ENCODE assay signal across 8 cellular contexts in genomic region chr16:2720719-2721633, GRCh38. TPM values are rescaled to one million over a fixed set of nuclear protein-coding genes. Genes with fewer than 3 reads are reported as not detected.
DNase-seq lines count a peak whose midpoint lies in the region; ATAC-seq and TF ChIP-seq lines count a peak whose summit lies in the region.

No MANE protein-coding gene starts in this region.

- H3K27me3 ChIP-seq in colonic mucosa (no peaks in the 10 kb centered on the region), left lung (peaks cover 0 to 19% of the 10 kb centered on the region in 2 donors)

- peak; percentile 95 for DNase-seq in AG20443 (ENCODE audit: low spot score)
- DNase-seq in NCI-H345 (lab: John Stamatoyannopoulos, UW): peak; percentile 92
- DNase-seq in activated CD4-positive, alpha-beta T cell treated with anti-CD3 and anti-CD28 coated beads for 24 hours (ENCODE audit: low read depth in 2 of 2): peak; percentile 81 to 82
- DNase-seq in colonic mucosa: peak; percentile 80
- peak; percentile 79 to 96 for DNase-seq in left lung
- DNase-seq in stimulated activated CD4-positive, alpha-beta T cell treated with anti-CD3 and anti-CD28 coated beads, Interleukin-2, amount 100 ng/mL, for 48 hours: peak; percentile 83 to 88

- peak overlapping the region; percentile 87 for H3K27ac ChIP-seq in colonic mucosa
- peak overlapping the region; percentile 56 to 81 for H3K27ac ChIP-seq in left lung

- H3K4me3 ChIP-seq in colonic mucosa: peak overlapping the region; percentile 61
- H3K4me3 ChIP-seq in left lung: peak overlapping the region; percentile 51 to 60

- ATAC-seq in GM18909 (IDR thresholded peaks at IDR 0.05; ENCODE audit: poor library complexity, unreplicated experiment) (peak; percentile 70), HG03159 (IDR thresholded peaks at IDR 0.05; ENCODE audit: unreplicated experiment) (peak; percentile 68), left lung (peak; percentile 93)

- H3K36me3 ChIP-seq in colonic mucosa: no peaks in the 10 kb centered on the region
- H3K36me3 ChIP-seq in left lung: no peaks in the 10 kb centered on the region

- intact Hi-C loops in colonic mucosa (cut with DNase I) (no loop called here), left lung (cut with DNase I) (no loop called here)

- peak overlapping the region in 1 of 2 donors; percentile 72 for H3K9ac ChIP-seq in colonic mucosa (ENCODE audit: low read depth in 2 of 2, low read length in 2 of 2)

- H3K4me1 ChIP-seq in colonic mucosa: peaks cover 5% of the 10 kb centered on the region
- peaks cover 0 to 23% of the 10 kb centered on the region in 2 donors for H3K4me1 ChIP-seq in left lung

- no peaks in the 10 kb centered on the region for H3K9me3 ChIP-seq in colonic mucosa
- H3K9me3 ChIP-seq in left lung: no peaks in the 10 kb centered on the region

- TF ChIP-seq CTCF in colonic mucosa (IDR thresholded peaks at IDR 0.05) (peak; percentile 44), left lung (IDR thresholded peaks at IDR 0.05) (peak; percentile 65 to 82)

RNA-seq across cellular contexts. Expression of gene PRSS27, which starts 1.0 kb away (rescaled TPM):
- under 1 TPM; 0.15 to 0.56 TPM for total RNA-seq in colonic mucosa
- under 1 TPM; 0.45 to 0.70 TPM for total RNA-seq in left lung

RNA-seq across cellular contexts. Expression of gene SRRM2, which starts 31.5 kb away (rescaled TPM):
- total RNA-seq in colonic mucosa (100 to 1,000 TPM; 377 to 539 TPM), left lung (100 to 1,000 TPM; 536 to 562 TPM)

RNA-seq across cellular contexts. Expression of gene KCTD5, which starts 38.7 kb away (rescaled TPM):
- total RNA-seq in colonic mucosa: 10 to 100 TPM; 45.2 to 88.3 TPM
- total RNA-seq in left lung: 10 to 100 TPM; 21.3 to 28.3 TPM

RNA-seq across cellular contexts. Expression of gene ELOB, which starts 56.1 kb away (rescaled TPM):
- 100 to 1,000 TPM; 230 to 333 TPM for total RNA-seq in colonic mucosa
- 100 to 1,000 TPM; 200 to 205 TPM for total RNA-seq in left lung

Comparison
In these comparisons a context has a peak if more than half of its experiments do, and no peak if none do; other contexts are left out.
1. Peak in every context shown above with its lines: DNase-seq, ATAC-seq, H3K4me3 ChIP-seq and H3K27ac ChIP-seq.